25 cellular contexts compared by ENCODE assay signal in the genomic region with DNA sequence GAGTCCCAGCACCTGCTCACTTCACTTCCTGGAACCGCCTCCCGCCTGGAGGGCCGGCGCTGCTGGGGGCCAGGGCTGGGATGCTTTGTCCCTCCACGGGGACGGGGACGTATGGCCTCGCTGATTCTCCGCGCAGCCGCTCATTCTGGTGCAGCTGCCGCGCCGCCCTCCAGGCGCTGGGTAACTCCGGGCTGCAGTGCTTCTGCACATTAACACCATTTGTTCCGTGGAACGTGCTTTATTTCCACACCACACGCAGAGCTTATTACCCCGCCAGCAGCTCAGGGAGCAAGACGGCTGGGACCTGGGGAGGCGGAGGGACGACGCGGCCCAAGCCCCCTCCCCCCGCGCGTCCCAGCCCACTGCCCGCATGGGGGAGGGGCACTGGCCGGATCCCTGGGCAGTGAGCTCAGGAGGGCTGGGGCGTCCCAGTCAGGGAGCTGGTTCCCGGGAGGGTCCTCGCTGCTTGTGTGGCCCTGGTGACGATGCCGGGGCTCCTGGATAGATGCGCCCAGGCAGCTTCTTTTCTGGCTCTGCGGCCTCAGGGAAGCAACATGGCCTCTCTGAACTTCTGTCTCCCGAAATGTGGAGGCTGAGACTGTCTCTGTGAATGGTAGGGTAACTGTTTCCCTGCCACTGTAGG. TPM values are rescaled to one million over a fixed set of nuclear protein-coding genes. Genes with fewer than 3 reads are reported as not detected.
DNase-seq lines count a peak whose midpoint lies in the region; ATAC-seq and TF ChIP-seq lines count a peak whose summit lies in the region.
"Had no signal": no experiment of that assay in that cellular context is flagged by ENCODE, and none has a peak within 500 bp of the region (broad histone marks: within the 10 kb centered on the region; RNA-seq: fewer than 3 reads in every experiment).

No MANE protein-coding gene starts in this region.

- H3K36me3 ChIP-seq in RWPE2 (ENCODE audit: low read depth) (no peaks in the 10 kb centered on the region), ovary (no peaks in the 10 kb centered on the region)
- H3K36me3 ChIP-seq: prostate gland, SJSA1 had no signal

- H3K14ac ChIP-seq in H9 (ENCODE audit: insufficient read depth, low read length) = no peak overlapping the region; the same call in 1 of the 2 replicates

- H3K4me1 Mint-ChIP-seq in H9 = peaks cover 2 to 11% of the 10 kb centered on the region in 2 experiments; a peak in 2 of 4 replicates
- H3K4me1 Mint-ChIP-seq: CD8-positive, alpha-beta memory T cell; immature natural killer cell had no signal

- H3K4me3 Mint-ChIP-seq in H9 = no peak overlapping the region
- H3K4me3 Mint-ChIP-seq: CD8-positive, alpha-beta memory T cell; immature natural killer cell; type B pancreatic cell had no signal

- H3K4me2 ChIP-seq in H9 (ENCODE audit: insufficient read depth, insufficient read length, low read length) = no peak overlapping the region

- H2BK15ac ChIP-seq in H9 (ENCODE audit: low read depth, low read length) = no peak overlapping the region

- peaks cover 2% of the 10 kb centered on the region for H3K27me3 Mint-ChIP-seq in H9 (ENCODE audit: low read depth)

- peak; percentile 22 for DNase-seq in NCI-H345 (lab: John Stamatoyannopoulos, UW)
- no peak for DNase-seq in NCI-H345 treated with DMSO at 0.1 percent for 48 hours (lab: John Stamatoyannopoulos, UW; ENCODE audit: unreplicated experiment)
- DNase-seq in RWPE2 (ENCODE audit: low spot score) = peak; percentile 48
- peak; percentile 61 for DNase-seq in iPS-NIHi11 (ENCODE audit: low spot score)
- DNase-seq in retina = peak; percentile 68
- DNase-seq in H9 = no peak
- DNase-seq in activated T-cell treated with anti-CD3 and anti-CD28 coated beads for 4 hours = no peak
- no peak for DNase-seq in ovary
- DNase-seq: activated T-cell treated with anti-CD3 and anti-CD28 coated beads, Interleukin-2, amount 50 U/mL, for 1 hour; body of pancreas; DND-41; erythroblast; foreskin fibroblast; immature natural killer cell; NCI-H1092; NCI-H2029 treated with DMSO at 0.1 percent for 48 hours; NCI-H446; NK-92 treated with Interleukin-12 subunit alpha and Interleukin-12 subunit beta, amount 100 ng/mL, for 24 hours; small intestine; stimulated activated CD4-positive, alpha-beta T cell treated with anti-CD3 and anti-CD28 coated beads, Interleukin-2, amount 100 ng/mL, for 24 hours had no signal

- no peak overlapping the region for H2BK20ac ChIP-seq in H9 (ENCODE audit: low read depth, low read length, poor library complexity, severe bottlenecking)

- H3K79me1 ChIP-seq in H9 (ENCODE audit: insufficient read depth, low read depth, low read length, poor library complexity, severe bottlenecking) = no peaks in the 10 kb centered on the region

- H3K4me1 ChIP-seq in RWPE2 (ENCODE audit: insufficient read depth, poor library complexity, severe bottlenecking) (no peaks in the 10 kb centered on the region), H9 (ENCODE audit: insufficient read depth, low read length) (no peaks in the 10 kb centered on the region), ovary (ENCODE audit: insufficient read depth) (no peaks in the 10 kb centered on the region)
- H3K4me1 ChIP-seq: body of pancreas, prostate gland had no signal

- no peak overlapping the region for H2AK5ac ChIP-seq in H9 (ENCODE audit: insufficient read length, low read length)

- no peak overlapping the region for H3K23ac ChIP-seq in H9 (ENCODE audit: insufficient read length, low read depth, low read length)

- ATAC-seq in RWPE2 (ENCODE audit: low read depth) = no peak
- ATAC-seq: body of pancreas, GM12878 had no signal

- intact Hi-C loops in ovary (cut with DNase I) = no loop called here

- H3K9me3 Mint-ChIP-seq in H9 = peaks cover 3 to 4% of the 10 kb centered on the region in 2 experiments; a peak in 3 of 5 replicates
- H3K9me3 Mint-ChIP-seq: CD8-positive, alpha-beta memory T cell had no signal

- no peak overlapping the region for H3K4ac ChIP-seq in H9 (ENCODE audit: low read depth, low read length)

- H2BK12ac ChIP-seq in H9 (ENCODE audit: insufficient read length, low read depth, low read length) = no peak overlapping the region

- WGBS in H9 (ENCODE audit: extremely low coverage, insufficient read length, low lambda C conversion rate) = no CpG with 5 or more reads among the region's 38 CpGs
- 12 to 24% (median 16%) methylated on average over 38 of the region's 38 CpGs for WGBS in ovary, 3 donors

- no peaks in the 10 kb centered on the region for H4K20me1 ChIP-seq in H9 (ENCODE audit: control insufficient read depth, insufficient read depth, insufficient read length)

- no peak overlapping the region for H2BK5ac ChIP-seq in H9 (ENCODE audit: insufficient read length, low read length)

- H3K36me3 Mint-ChIP-seq in H9 (ENCODE audit: insufficient read depth in 1 of 3, low read depth in 3 of 3) = no peaks in the 10 kb centered on the region
- H3K36me3 Mint-ChIP-seq: CD8-positive, alpha-beta memory T cell; immature natural killer cell; type B pancreatic cell had no signal

- no peak for TF ChIP-seq EP300 in ovary (IDR thresholded peaks at IDR 0.05)

- H4K8ac ChIP-seq in H9 (replicated peaks; ENCODE audit: insufficient read length, low read depth, low read length) = no peak overlapping the region

- H2AFZ ChIP-seq in H9 (ENCODE audit: low read length) = no peak overlapping the region

- TF ChIP-seq CTCF in RWPE2 (IDR thresholded peaks at IDR 0.05; ENCODE audit: poor library complexity, severe bottlenecking) = no peak
- no peak for TF ChIP-seq CTCF in H9 (conservative IDR thresholded peaks at IDR 0.05)
- TF ChIP-seq CTCF in ovary (IDR thresholded peaks at IDR 0.05) = no peak

- no peaks in the 10 kb centered on the region for H3K9me3 ChIP-seq in RWPE2 (ENCODE audit: severe bottlenecking)
- H3K9me3 ChIP-seq in H9 (ENCODE audit: control insufficient read depth, low read depth, low read length) = no peaks in the 10 kb centered on the region
- no peaks in the 10 kb centered on the region for H3K9me3 ChIP-seq in ovary
- H3K9me3 ChIP-seq: body of pancreas, prostate gland, SJSA1 had no signal

- no peak overlapping the region for H3K56ac ChIP-seq in H9 (ENCODE audit: insufficient read length, low read depth, low read length)

- H3K27ac ChIP-seq in RWPE2 (ENCODE audit: poor library complexity, severe bottlenecking) = no peak overlapping the region
- no peak overlapping the region for H3K27ac ChIP-seq in H9 (ENCODE audit: insufficient read length, low read depth, low read length)
- H3K27ac ChIP-seq in ovary = no peak overlapping the region
- H3K27ac ChIP-seq: body of pancreas, prostate gland, SJSA1 had no signal

- no peak overlapping the region for H3K18ac ChIP-seq in H9 (ENCODE audit: insufficient read length, low read depth, low read length)

- no peaks in the 10 kb centered on the region for H3K23me2 ChIP-seq in H9 (ENCODE audit: insufficient read length, low read depth, low read length, poor library complexity, severe bottlenecking)

- H3K27me3 ChIP-seq in RWPE2 (ENCODE audit: insufficient read depth, poor library complexity, severe bottlenecking) (peaks cover 11% of the 10 kb centered on the region), H9 (ENCODE audit: insufficient read depth, low read length) (no peaks in the 10 kb centered on the region), ovary (no peaks in the 10 kb centered on the region)

- no peak overlapping the region for H3T11ph ChIP-seq in H9 (ENCODE audit: low read length)

- H3K9ac ChIP-seq in H9 (ENCODE audit: extremely low read depth, insufficient read length, low read length) = no peak overlapping the region

- H4K5ac ChIP-seq in H9 (ENCODE audit: insufficient read length, low read depth, low read length) = no peak overlapping the region

- H3K4me3 ChIP-seq in RWPE2 (ENCODE audit: severe bottlenecking) (no peak overlapping the region), ovary (no peak overlapping the region)
- H3K4me3 ChIP-seq: body of pancreas, GM12878, prostate gland, SJSA1 had no signal

- no peak overlapping the region for H4K91ac ChIP-seq in H9 (ENCODE audit: insufficient read length, low read depth, low read length)

- no peak overlapping the region for H2BK120ac ChIP-seq in H9 (ENCODE audit: low read depth, low read length, poor library complexity, severe bottlenecking)

- no peaks in the 10 kb centered on the region for H3K79me2 ChIP-seq in H9 (ENCODE audit: insufficient read depth, low read length)

- no peak for TF ChIP-seq POLR2A in ovary (IDR thresholded peaks at IDR 0.05)

- H3K27ac Mint-ChIP-seq in H9 = no peak overlapping the region
- H3K27ac Mint-ChIP-seq: immature natural killer cell, type B pancreatic cell had no signal

RNA-seq across cellular contexts. Expression of gene ACSF3, which starts 45.4 kb away (rescaled TPM):
- total RNA-seq in H9 (2021) (22.3 and 31.3 TPM in 2 replicates), ovary (10 to 100 TPM; 16.2 to 40.9 (median 28.8) TPM)
- polyA plus RNA-seq in ovary = 10 to 100 TPM; 20.1 to 22.9 TPM

Comparison
In these comparisons a context has a peak if more than half of its experiments do, and no peak if none do; other contexts are left out.
1. DNase-seq: peak in NCI-H345 (single experiment), RWPE2 (single experiment), iPS-NIHi11 (single experiment) and retina (single experiment); none in NCI-H345 treated with DMSO at 0.1 percent for 48 hours (single experiment), H9 (single experiment), activated T-cell treated with anti-CD3 and anti-CD28 coated beads for 4 hours (single experiment) and ovary (0 of 5).